ENCODE assay signal across 10 cellular contexts in genomic region chr16:48452991-48453760, GRCh38.
"Had no signal": no experiment of that assay in that cellular context is flagged by ENCODE, and none has a peak within 500 bp of the region (broad histone marks: within the 10 kb centered on the region; RNA-seq: fewer than 3 reads in every experiment).

No MANE protein-coding gene starts in this region.

- H3K4me3 ChIP-seq: dorsolateral prefrontal cortex, upper lobe of right lung had no signal

- H3K27ac ChIP-seq: brain microvascular endothelial cell, dorsolateral prefrontal cortex, upper lobe of right lung had no signal

- H3K27me3 ChIP-seq: brain microvascular endothelial cell, dorsolateral prefrontal cortex, upper lobe of right lung had no signal

- DNase-seq: activated CD4-positive, alpha-beta T cell treated with anti-CD3 and anti-CD28 coated beads, Interleukin-2, amount 50 U/mL, for 1 hour; activated effector memory CD4-positive, alpha-beta T cell treated with Interleukin-2 at 50 U/mL for 16 hours; activated T-cell treated with anti-CD3 and anti-CD28 coated beads, Interleukin-2, amount 50 U/mL, for 24 hours; amniotic stem cell; brain microvascular endothelial cell; small intestine; substantia nigra; upper lobe of right lung had no signal

- H3K9me3 ChIP-seq: upper lobe of right lung had no signal

- ATAC-seq: stimulated activated effector memory CD8-positive, alpha-beta T cell treated with anti-CD3 and anti-CD28 coated beads, Interleukin-12 subunit alpha, Interleukin-12 subunit beta, amount 100 ng/mL, for 72 hours; upper lobe of right lung had no signal

- H3K36me3 ChIP-seq: brain microvascular endothelial cell, upper lobe of right lung had no signal
